In the genomic region with DNA sequence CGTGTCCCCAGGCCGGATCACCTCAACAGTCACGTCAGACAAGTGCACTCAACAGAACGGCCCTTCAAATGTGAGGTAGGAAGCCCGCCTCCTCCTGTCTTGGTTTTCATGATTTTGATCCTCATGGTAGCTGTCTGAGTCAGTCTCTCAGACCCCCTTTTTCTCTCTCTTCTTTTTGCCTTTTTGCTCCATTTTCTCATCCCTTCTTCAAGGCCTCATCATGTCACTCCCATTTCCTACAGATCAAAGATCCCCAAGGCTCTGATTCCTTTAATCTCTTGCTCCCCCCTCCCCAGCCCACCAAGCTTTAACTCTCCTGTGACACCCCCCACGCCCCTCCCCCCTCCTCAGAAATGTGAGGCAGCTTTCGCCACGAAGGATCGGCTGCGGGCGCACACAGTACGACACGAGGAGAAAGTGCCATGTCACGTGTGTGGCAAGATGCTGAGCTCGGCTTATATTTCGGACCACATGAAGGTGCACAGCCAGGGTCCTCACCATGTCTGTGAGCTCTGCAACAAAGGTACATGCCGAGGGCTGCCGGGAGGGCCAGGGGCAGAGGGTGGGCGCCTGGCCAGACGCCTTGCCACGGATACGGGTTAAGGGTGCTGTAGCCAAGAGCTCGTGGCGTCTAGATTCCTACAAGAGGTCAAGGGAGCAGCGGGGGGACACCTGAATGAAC, we compare ENCODE assay signal across 8 cellular contexts. TPM values are rescaled to one million over a fixed set of nuclear protein-coding genes. Genes with fewer than 3 reads are reported as not detected.
A peak's percentile ranks its signal among the peaks of the same experiment; 100 is the strongest.
DNase-seq lines count a peak whose midpoint lies in the region; ATAC-seq and TF ChIP-seq lines count a peak whose summit lies in the region.

No MANE protein-coding gene starts in this region.

- ATAC-seq in natural killer cell treated with Interleukin-12 subunit alpha and Interleukin-12 subunit beta and Interleukin-15 and Interleukin-18, amount 100 ng/mL, for 72 hours = no peak

- no peaks in the 10 kb centered on the region for H3K27me3 Mint-ChIP-seq in natural killer cell treated with Interleukin-12 subunit alpha and Interleukin-12 subunit beta and Interleukin-15 and Interleukin-18, amount 100 ng/mL, for 72 hours

- in situ Hi-C loops in GM13977 (cut with MboI; ENCODE audit: low pct_unique_long_range_greater_than_20kb, low sequenced_read_pairs, unreplicated experiment) = no loop called here

- DNase-seq in COLO668 (lab: John Stamatoyannopoulos, UW; ENCODE audit: unreplicated experiment) (peak; percentile 11), OCI-M1 (lab: John Stamatoyannopoulos, UW) (peak; percentile 58), retina (no peak), NCI-H2227 treated with DMSO at 0.1 percent for 48 hours (lab: John Stamatoyannopoulos, UW) (no peak), COR-L47 (lab: John Stamatoyannopoulos, UW) (no peak), GM13977 (ENCODE audit: low spot score) (no peak)
- no peak for DNase-seq in natural killer cell treated with Interleukin-12 subunit alpha and Interleukin-12 subunit beta and Interleukin-15 and Interleukin-18, amount 100 ng/mL, for 72 hours (ENCODE audit: low spot score)

- H3K9me3 Mint-ChIP-seq in natural killer cell treated with Interleukin-12 subunit alpha and Interleukin-12 subunit beta and Interleukin-15 and Interleukin-18, amount 100 ng/mL, for 72 hours = no peaks in the 10 kb centered on the region

- H3K4me1 Mint-ChIP-seq in natural killer cell treated with Interleukin-12 subunit alpha and Interleukin-12 subunit beta and Interleukin-15 and Interleukin-18, amount 100 ng/mL, for 72 hours (ENCODE audit: low read depth in 2 of 2) = peaks cover 49 to 52% of the 10 kb centered on the region in 2 donors

- H3K36me3 Mint-ChIP-seq in natural killer cell treated with Interleukin-12 subunit alpha and Interleukin-12 subunit beta and Interleukin-15 and Interleukin-18, amount 100 ng/mL, for 72 hours = peaks cover 7% of the 10 kb centered on the region

- peak overlapping the region; percentile 99 for H3K4me3 Mint-ChIP-seq in natural killer cell treated with Interleukin-12 subunit alpha and Interleukin-12 subunit beta and Interleukin-15 and Interleukin-18, amount 100 ng/mL, for 72 hours

- H3K27ac Mint-ChIP-seq in natural killer cell treated with Interleukin-12 subunit alpha and Interleukin-12 subunit beta and Interleukin-15 and Interleukin-18, amount 100 ng/mL, for 72 hours = peak overlapping the region; percentile 93 to 97

- peak overlapping the region; percentile 93 for H3K27ac ChIP-seq in cingulate gyrus (ENCODE audit: low read depth, low read length)

- no peak for TF ChIP-seq CTCF in GM13977 (IDR thresholded peaks at IDR 0.05; ENCODE audit: extremely low read depth, insufficient read depth, missing control alignments)

RNA-seq across cellular contexts. Expression of a gene that starts 2.0 kb away (rescaled TPM):
- total RNA-seq in natural killer cell treated with Interleukin-12 subunit alpha and Interleukin-12 subunit beta and Interleukin-15 and Interleukin-18, amount 100 ng/mL, for 72 hours = 100 to 1,000 TPM; 241 to 424 TPM

RNA-seq across cellular contexts. Expression of a gene that starts 3.6 kb away (rescaled TPM):
- 1 to 10 TPM in 1 of 2 donors, under 1 TPM in 1; 0.98 to 2.8 TPM for total RNA-seq in natural killer cell treated with Interleukin-12 subunit alpha and Interleukin-12 subunit beta and Interleukin-15 and Interleukin-18, amount 100 ng/mL, for 72 hours

RNA-seq across cellular contexts. Expression of a gene that starts 7.6 kb away (rescaled TPM):
- 10 to 100 TPM; 20.5 to 36.1 TPM for total RNA-seq in natural killer cell treated with Interleukin-12 subunit alpha and Interleukin-12 subunit beta and Interleukin-15 and Interleukin-18, amount 100 ng/mL, for 72 hours

RNA-seq across cellular contexts. Expression of a gene that starts 11.9 kb away (rescaled TPM):
- 100 to 1,000 TPM in 1 of 2 donors, 10 to 100 TPM in 1; 86.1 to 180 TPM for total RNA-seq in natural killer cell treated with Interleukin-12 subunit alpha and Interleukin-12 subunit beta and Interleukin-15 and Interleukin-18, amount 100 ng/mL, for 72 hours

RNA-seq across cellular contexts. Expression of a gene that starts 17.8 kb away (rescaled TPM):
- 100 to 1,000 TPM in 1 of 2 donors, 10 to 100 TPM in 1; 63.4 to 174 TPM for total RNA-seq in natural killer cell treated with Interleukin-12 subunit alpha and Interleukin-12 subunit beta and Interleukin-15 and Interleukin-18, amount 100 ng/mL, for 72 hours

Comparison
In these comparisons a context has a peak if more than half of its experiments do, and no peak if none do; other contexts are left out.
1. DNase-seq: peak in COLO668 (single experiment) and OCI-M1 (single experiment); none in natural killer cell treated with Interleukin-12 subunit alpha and Interleukin-12 subunit beta and Interleukin-15 and Interleukin-18, amount 100 ng/mL, for 72 hours (single experiment), retina (single experiment), NCI-H2227 treated with DMSO at 0.1 percent for 48 hours (single experiment), COR-L47 (single experiment) and GM13977 (single experiment).